Comparison of ENCODE assay signal across 28 cellular contexts in the genomic region with DNA sequence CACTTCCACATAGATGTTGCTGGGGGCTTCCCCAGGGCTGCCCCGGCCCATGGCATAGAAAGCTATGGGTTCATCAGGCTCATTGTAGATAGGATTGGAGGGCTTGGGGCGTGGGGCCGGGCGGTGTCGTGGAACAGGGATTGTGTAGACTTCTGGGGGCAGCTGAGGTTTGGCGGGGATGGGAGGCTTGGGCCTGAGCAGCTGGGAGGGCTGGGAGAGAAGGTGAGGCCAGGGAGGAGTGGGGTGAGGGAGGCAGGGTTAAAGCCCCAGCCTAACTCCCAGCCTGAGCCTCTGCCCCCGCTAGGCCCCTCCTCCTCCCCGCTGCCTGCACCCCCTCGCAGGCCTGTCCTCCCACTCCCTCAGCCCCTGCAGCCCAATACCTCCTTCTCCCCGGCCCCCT. TPM values are rescaled to one million over a fixed set of nuclear protein-coding genes. Genes with fewer than 3 reads are reported as not detected.
A peak's percentile ranks its signal among the peaks of the same experiment; 100 is the strongest.
DNase-seq lines count a peak whose midpoint lies in the region; ATAC-seq lines count a peak whose summit lies in the region.
"Had no signal": no experiment of that assay in that cellular context is flagged by ENCODE, and none has a peak within 500 bp of the region (broad histone marks: within the 10 kb centered on the region; RNA-seq: fewer than 3 reads in every experiment).

No MANE protein-coding gene starts in this region.

- no peak overlapping the region for H3K4me3 Mint-ChIP-seq in activated naive CD4-positive, alpha-beta T cell treated with anti-CD3 and anti-CD28 coated beads for 36 hours
- H3K4me3 Mint-ChIP-seq in activated naive CD4-positive, alpha-beta T cell treated with anti-CD3 and anti-CD28 coated beads, Interleukin-2, amount 10 ng/mL, durations not matched to agents 7 days and 5 days = no peak overlapping the region
- H3K4me3 Mint-ChIP-seq in T-cell = no peak overlapping the region
- H3K4me3 Mint-ChIP-seq in central memory CD8-positive, alpha-beta T cell = peak overlapping the region; percentile 23
- peak overlapping the region; percentile 47 for H3K4me3 Mint-ChIP-seq in stimulated activated naive CD8-positive, alpha-beta T cell treated with anti-CD3 and anti-CD28 coated beads, Interleukin-15, Interleukin-2, amounts not matched to agents 100 ng/mL and 50 ng/mL, for 24 hours
- H3K4me3 Mint-ChIP-seq in naive thymus-derived CD4-positive, alpha-beta T cell = peak overlapping the region in 1 of 10 donors; percentile 64
- H3K4me3 Mint-ChIP-seq: CD14-positive monocyte, IgD-negative memory B cell, neural progenitor cell had no signal

- H3K27ac ChIP-seq in naive thymus-derived CD4-positive, alpha-beta T cell (ENCODE audit: low read depth, low read length) = no peak overlapping the region
- H3K27ac ChIP-seq: hepatocyte, neural progenitor cell, prostate gland, thoracic aorta had no signal

- no peak for DNase-seq in activated naive CD4-positive, alpha-beta T cell treated with anti-CD3 and anti-CD28 coated beads for 36 hours
- no peak for DNase-seq in activated naive CD4-positive, alpha-beta T cell treated with anti-CD3 and anti-CD28 coated beads, Interleukin-2, amount 10 ng/mL, durations not matched to agents 7 days and 5 days
- DNase-seq in T-cell = no peak
- DNase-seq in central memory CD8-positive, alpha-beta T cell (ENCODE audit: low spot score in 2 of 2) = no peak
- no peak for DNase-seq in cortex of kidney (lab: John Stamatoyannopoulos, UW)
- no peak for DNase-seq in naive thymus-derived CD4-positive, alpha-beta T cell
- DNase-seq: activated naive CD4-positive, alpha-beta T cell treated with anti-CD3 and anti-CD28 coated beads, Interleukin-2, amount 50 U/mL, for 16 hours; DMS 273 treated with DMSO at 0.1 percent for 48 hours; foreskin fibroblast; mucosa of descending colon; NCI-H1105 treated with DMSO at 0.1 percent for 48 hours; NCI-H446 treated with DMSO at 0.1 percent for 48 hours; NK-92 treated with Interleukin-12 subunit alpha and Interleukin-12 subunit beta, amount 100 ng/mL, for 24 hours had no signal

- H3K4me1 Mint-ChIP-seq in activated naive CD4-positive, alpha-beta T cell treated with anti-CD3 and anti-CD28 coated beads for 36 hours (ENCODE audit: low read depth) = peaks cover 62% of the 10 kb centered on the region
- H3K4me1 Mint-ChIP-seq in activated naive CD4-positive, alpha-beta T cell treated with anti-CD3 and anti-CD28 coated beads, Interleukin-2, amount 10 ng/mL, durations not matched to agents 7 days and 5 days = peaks cover 73% of the 10 kb centered on the region
- H3K4me1 Mint-ChIP-seq in T-cell = peaks cover 42 to 62% (median 53%) of the 10 kb centered on the region in 3 donors
- peaks cover 67% of the 10 kb centered on the region for H3K4me1 Mint-ChIP-seq in central memory CD8-positive, alpha-beta T cell
- H3K4me1 Mint-ChIP-seq in stimulated activated naive CD8-positive, alpha-beta T cell treated with anti-CD3 and anti-CD28 coated beads, Interleukin-15, Interleukin-2, amounts not matched to agents 100 ng/mL and 50 ng/mL, for 24 hours (ENCODE audit: low read depth) = peaks cover 77% of the 10 kb centered on the region
- peaks cover 40 to 73% (median 43%) of the 10 kb centered on the region in 7 donors for H3K4me1 Mint-ChIP-seq in naive thymus-derived CD4-positive, alpha-beta T cell

- intact Hi-C loops in activated naive CD4-positive, alpha-beta T cell treated with anti-CD3 and anti-CD28 coated beads for 36 hours (cut with micrococcal nuclease) = no loop called here
- intact Hi-C loops in naive thymus-derived CD4-positive, alpha-beta T cell (cut with micrococcal nuclease) = no loop called here

- CTCF ChIA-PET in activated naive CD4-positive, alpha-beta T cell treated with anti-CD3 and anti-CD28 coated beads for 36 hours (lab: Charles Lee) = interaction anchor here (1.3 to 3.0 kb wide), 2 partner anchors 11 to 50 kb away, joined by 4 to 14 read pairs; partner anchors contain the start of gene INSRR
- CTCF ChIA-PET in activated naive CD4-positive, alpha-beta T cell treated with anti-CD3 and anti-CD28 coated beads, Interleukin-2, amount 10 ng/mL, durations not matched to agents 7 days and 5 days (lab: Charles Lee) = interaction anchor here (1.7 to 7.0 kb wide), 3 partner anchors 12 to 51 kb away, joined by 10 to 47 read pairs (median 36); partner anchors contain the start of gene NTRK1
- CTCF ChIA-PET in T-cell (lab: Charles Lee) = no interaction called here
- CTCF ChIA-PET in naive thymus-derived CD4-positive, alpha-beta T cell (lab: Charles Lee) = interaction anchor here (1.1 to 1.2 kb wide), 2 partner anchors 29 to 119 kb away, joined by 3 to 4 read pairs; no protein-coding TSS in a partner anchor

- no peaks in the 10 kb centered on the region for H3K27me3 ChIP-seq in naive thymus-derived CD4-positive, alpha-beta T cell (ENCODE audit: control insufficient read depth in 2 of 2, insufficient read depth in 2 of 2, low read length in 2 of 2)

- peaks cover 7 to 42% of the 10 kb centered on the region in 2 donors for H3K4me1 ChIP-seq in naive thymus-derived CD4-positive, alpha-beta T cell (ENCODE audit: control insufficient read depth in 2 of 2, insufficient read depth in 2 of 2, low read length in 2 of 2)

- no peaks in the 10 kb centered on the region for H3K27me3 Mint-ChIP-seq in activated naive CD4-positive, alpha-beta T cell treated with anti-CD3 and anti-CD28 coated beads for 36 hours (ENCODE audit: low read depth)
- H3K27me3 Mint-ChIP-seq in activated naive CD4-positive, alpha-beta T cell treated with anti-CD3 and anti-CD28 coated beads, Interleukin-2, amount 10 ng/mL, durations not matched to agents 7 days and 5 days = no peaks in the 10 kb centered on the region
- no peaks in the 10 kb centered on the region for H3K27me3 Mint-ChIP-seq in T-cell
- no peaks in the 10 kb centered on the region for H3K27me3 Mint-ChIP-seq in central memory CD8-positive, alpha-beta T cell
- no peaks in the 10 kb centered on the region for H3K27me3 Mint-ChIP-seq in stimulated activated naive CD8-positive, alpha-beta T cell treated with anti-CD3 and anti-CD28 coated beads, Interleukin-15, Interleukin-2, amounts not matched to agents 100 ng/mL and 50 ng/mL, for 24 hours
- no peaks in the 10 kb centered on the region for H3K27me3 Mint-ChIP-seq in naive thymus-derived CD4-positive, alpha-beta T cell
- H3K27me3 Mint-ChIP-seq: IgD-negative memory B cell had no signal

- H3K9me3 Mint-ChIP-seq in activated naive CD4-positive, alpha-beta T cell treated with anti-CD3 and anti-CD28 coated beads for 36 hours = no peaks in the 10 kb centered on the region
- no peaks in the 10 kb centered on the region for H3K9me3 Mint-ChIP-seq in activated naive CD4-positive, alpha-beta T cell treated with anti-CD3 and anti-CD28 coated beads, Interleukin-2, amount 10 ng/mL, durations not matched to agents 7 days and 5 days
- H3K9me3 Mint-ChIP-seq in T-cell = no peaks in the 10 kb centered on the region
- H3K9me3 Mint-ChIP-seq in central memory CD8-positive, alpha-beta T cell = no peaks in the 10 kb centered on the region
- no peaks in the 10 kb centered on the region for H3K9me3 Mint-ChIP-seq in stimulated activated naive CD8-positive, alpha-beta T cell treated with anti-CD3 and anti-CD28 coated beads, Interleukin-15, Interleukin-2, amounts not matched to agents 100 ng/mL and 50 ng/mL, for 24 hours
- peaks cover 0 to 3% (median 0%) of the 10 kb centered on the region in 11 donors for H3K9me3 Mint-ChIP-seq in naive thymus-derived CD4-positive, alpha-beta T cell
- H3K9me3 Mint-ChIP-seq: IgD-negative memory B cell, neural progenitor cell had no signal

- POLR2A ChIA-PET in T-cell (lab: Charles Lee) = interaction anchor here in 1 of 2 donors (0.6 kb wide), 1 partner anchor 16 kb away, joined by 9 read pairs; no protein-coding TSS in a partner anchor
- POLR2A ChIA-PET in naive thymus-derived CD4-positive, alpha-beta T cell (lab: Charles Lee) = no interaction called here

- peaks cover 0 to 46% (median 21%) of the 10 kb centered on the region in 3 experiments for H3K36me3 ChIP-seq in naive thymus-derived CD4-positive, alpha-beta T cell (ENCODE audit: control insufficient read depth in 2 of 3, insufficient read depth in 3 of 3, low read length in 3 of 3)
- H3K36me3 ChIP-seq: neural progenitor cell, prostate gland, thoracic aorta had no signal

- H3K36me3 Mint-ChIP-seq in activated naive CD4-positive, alpha-beta T cell treated with anti-CD3 and anti-CD28 coated beads for 36 hours (ENCODE audit: low read depth) = peaks cover 75% of the 10 kb centered on the region
- H3K36me3 Mint-ChIP-seq in activated naive CD4-positive, alpha-beta T cell treated with anti-CD3 and anti-CD28 coated beads, Interleukin-2, amount 10 ng/mL, durations not matched to agents 7 days and 5 days = peaks cover 61% of the 10 kb centered on the region
- H3K36me3 Mint-ChIP-seq in T-cell = peaks cover 46% of the 10 kb centered on the region
- H3K36me3 Mint-ChIP-seq in central memory CD8-positive, alpha-beta T cell (ENCODE audit: insufficient read depth) = peaks cover 63% of the 10 kb centered on the region
- peaks cover 81% of the 10 kb centered on the region for H3K36me3 Mint-ChIP-seq in stimulated activated naive CD8-positive, alpha-beta T cell treated with anti-CD3 and anti-CD28 coated beads, Interleukin-15, Interleukin-2, amounts not matched to agents 100 ng/mL and 50 ng/mL, for 24 hours (ENCODE audit: low read depth)
- H3K36me3 Mint-ChIP-seq in naive thymus-derived CD4-positive, alpha-beta T cell = peaks cover 0 to 57% (median 25%) of the 10 kb centered on the region in 5 donors

- H3K9me3 ChIP-seq in naive thymus-derived CD4-positive, alpha-beta T cell (ENCODE audit: control insufficient read depth in 2 of 3, low read length in 3 of 3) = no peaks in the 10 kb centered on the region
- H3K9me3 ChIP-seq: HAP-1, mucosa of descending colon, prostate gland, thoracic aorta had no signal

- ATAC-seq in T-cell (replicated peaks in 1 of 4) (no peak), GM21360 (IDR thresholded peaks at IDR 0.05; ENCODE audit: unreplicated experiment) (no peak)
- ATAC-seq in central memory CD8-positive, alpha-beta T cell (replicated peaks; ENCODE audit: extremely low read depth, poor library complexity, severe bottlenecking) = no peak
- no peak for ATAC-seq in naive thymus-derived CD4-positive, alpha-beta T cell
- ATAC-seq: activated CD4-positive, CD25-positive, alpha-beta regulatory T cell treated with anti-CD3 and anti-CD28 coated beads, Interleukin-2, amount 50 U/mL, for 24 hours; mucosa of descending colon had no signal

- peak overlapping the region; percentile 16 for H3K27ac Mint-ChIP-seq in activated naive CD4-positive, alpha-beta T cell treated with anti-CD3 and anti-CD28 coated beads for 36 hours
- H3K27ac Mint-ChIP-seq in activated naive CD4-positive, alpha-beta T cell treated with anti-CD3 and anti-CD28 coated beads, Interleukin-2, amount 10 ng/mL, durations not matched to agents 7 days and 5 days = no peak overlapping the region
- peak overlapping the region; percentile 64 to 75 for H3K27ac Mint-ChIP-seq in T-cell
- peak overlapping the region; percentile 94 for H3K27ac Mint-ChIP-seq in central memory CD8-positive, alpha-beta T cell (ENCODE audit: low read depth)
- H3K27ac Mint-ChIP-seq in stimulated activated naive CD8-positive, alpha-beta T cell treated with anti-CD3 and anti-CD28 coated beads, Interleukin-15, Interleukin-2, amounts not matched to agents 100 ng/mL and 50 ng/mL, for 24 hours = peak overlapping the region; percentile 74
- H3K27ac Mint-ChIP-seq in naive thymus-derived CD4-positive, alpha-beta T cell = peak overlapping the region in 4 of 9 donors; percentile 71 to 86 (median 82)
- H3K27ac Mint-ChIP-seq: CD14-positive monocyte, IgD-negative memory B cell, neural progenitor cell had no signal

- no peak overlapping the region for H3K4me3 ChIP-seq in naive thymus-derived CD4-positive, alpha-beta T cell (ENCODE audit: low read length)
- H3K4me3 ChIP-seq: HAP-1, hepatocyte, mucosa of descending colon, neural progenitor cell, prostate gland, thoracic aorta had no signal

RNA-seq across cellular contexts. Expression of gene SH2D2A, which starts 7.4 kb away (rescaled TPM):
- 100 to 1,000 TPM; 134 to 138 TPM for total RNA-seq in activated naive CD4-positive, alpha-beta T cell treated with anti-CD3 and anti-CD28 coated beads for 36 hours
- total RNA-seq in T-cell = 100 to 1,000 TPM in 1 of 5 donors, 10 to 100 TPM in 4; 42.8 to 110 (median 66.8) TPM
- total RNA-seq in naive thymus-derived CD4-positive, alpha-beta T cell = 100 to 1,000 TPM in 1 of 5 experiments, 10 to 100 TPM in 4; 14.7 to 164 (median 54.3) TPM
- polyA plus RNA-seq in naive thymus-derived CD4-positive, alpha-beta T cell = 10 to 100 TPM; 12.7 to 15.7 TPM
- total RNA-seq: SK-MEL-5 had no signal

RNA-seq across cellular contexts. Expression of gene PRCC, which starts 41.9 kb away (rescaled TPM):
- 10 to 100 TPM; 55.2 to 55.8 TPM for total RNA-seq in activated naive CD4-positive, alpha-beta T cell treated with anti-CD3 and anti-CD28 coated beads for 36 hours
- total RNA-seq in T-cell = 10 to 100 TPM; 55.3 to 67.7 (median 65.4) TPM
- 10 to 100 TPM; 53.2 to 88.9 (median 61.7) TPM for total RNA-seq in naive thymus-derived CD4-positive, alpha-beta T cell
- 10 to 100 TPM; 40.9 to 60.8 TPM for polyA plus RNA-seq in naive thymus-derived CD4-positive, alpha-beta T cell

RNA-seq across cellular contexts. Expression of gene INSRR, which starts 49.6 kb away (rescaled TPM):
- total RNA-seq in activated naive CD4-positive, alpha-beta T cell treated with anti-CD3 and anti-CD28 coated beads for 36 hours = not detected
- under 1 TPM in 1 of 5 donors, not detected in 4; 0.07 TPM for total RNA-seq in T-cell
- total RNA-seq in naive thymus-derived CD4-positive, alpha-beta T cell = under 1 TPM in 1 of 5 experiments, not detected in 4; 0.63 TPM
- not detected for polyA plus RNA-seq in naive thymus-derived CD4-positive, alpha-beta T cell
- total RNA-seq: epithelial cell of proximal tubule, G401, hepatocyte, lower leg skin, M059J, SK-MEL-5, thoracic aorta had no signal
- polyA plus RNA-seq: CD14-positive monocyte, hepatocyte, IgD-negative memory B cell had no signal

RNA-seq across cellular contexts. Expression of gene NTRK1, which starts 51.4 kb away (rescaled TPM):
- total RNA-seq in activated naive CD4-positive, alpha-beta T cell treated with anti-CD3 and anti-CD28 coated beads for 36 hours = under 1 TPM in 1 of 2 experiments, not detected in 1; 0.67 TPM
- 1 to 10 TPM in 1 of 5 donors, under 1 TPM in 4; 0.36 to 1.2 (median 0.60) TPM for total RNA-seq in T-cell
- total RNA-seq in naive thymus-derived CD4-positive, alpha-beta T cell = 10 to 100 TPM in 1 of 5 experiments, 1 to 10 TPM in 2, not detected in 2; 3.2 to 17.3 (median 3.3) TPM
- polyA plus RNA-seq in naive thymus-derived CD4-positive, alpha-beta T cell = under 1 TPM in 1 of 2 donors, not detected in 1; 0.09 TPM
- total RNA-seq: epithelial cell of proximal tubule, M059J had no signal
- polyA plus RNA-seq: CD14-positive monocyte, hepatocyte, IgD-negative memory B cell had no signal

RNA-seq across cellular contexts. Expression of gene HDGF, which starts 57.8 kb away (rescaled TPM):
- 100 to 1,000 TPM; 282 to 283 TPM for total RNA-seq in activated naive CD4-positive, alpha-beta T cell treated with anti-CD3 and anti-CD28 coated beads for 36 hours
- 100 to 1,000 TPM in 2 of 5 donors, 10 to 100 TPM in 3; 72.9 to 108 (median 90.3) TPM for total RNA-seq in T-cell
- total RNA-seq in naive thymus-derived CD4-positive, alpha-beta T cell = 100 to 1,000 TPM in 1 of 5 experiments, 10 to 100 TPM in 4; 64.1 to 224 (median 91.2) TPM
- 10 to 100 TPM; 25.0 to 39.3 TPM for polyA plus RNA-seq in naive thymus-derived CD4-positive, alpha-beta T cell

Comparison
In these comparisons a context has a peak if more than half of its experiments do, and no peak if none do; other contexts are left out.
1. H3K4me3 Mint-ChIP-seq: peak in central memory CD8-positive, alpha-beta T cell (single experiment) and stimulated activated naive CD8-positive, alpha-beta T cell treated with anti-CD3 and anti-CD28 coated beads, Interleukin-15, Interleukin-2, amounts not matched to agents 100 ng/mL and 50 ng/mL, for 24 hours (single experiment); none in activated naive CD4-positive, alpha-beta T cell treated with anti-CD3 and anti-CD28 coated beads for 36 hours (single experiment), activated naive CD4-positive, alpha-beta T cell treated with anti-CD3 and anti-CD28 coated beads, Interleukin-2, amount 10 ng/mL, durations not matched to agents 7 days and 5 days (single experiment) and T-cell (0 of 3).
2. CTCF ChIA-PET loops: an anchor here in activated naive CD4-positive, alpha-beta T cell treated with anti-CD3 and anti-CD28 coated beads for 36 hours (1.3 to 3.0 kb wide), activated naive CD4-positive, alpha-beta T cell treated with anti-CD3 and anti-CD28 coated beads, Interleukin-2, amount 10 ng/mL, durations not matched to agents 7 days and 5 days (1.7 to 7.0 kb wide) and naive thymus-derived CD4-positive, alpha-beta T cell (1.1 to 1.2 kb wide); none called in T-cell.